Comparison of ENCODE assay signal across 7 cellular contexts in genomic region chr11:74948546-74948897, GRCh38. TPM values are rescaled to one million over a fixed set of nuclear protein-coding genes. Genes with fewer than 3 reads are reported as not detected.
DNase-seq lines count a peak whose midpoint lies in the region; ATAC-seq and TF ChIP-seq lines count a peak whose summit lies in the region.

No MANE protein-coding gene starts in this region.

- H3K9me3 ChIP-seq in Panc1 (ENCODE audit: control insufficient read depth, insufficient read depth, low read depth, low read length): no peaks in the 10 kb centered on the region

- intact Hi-C loops in Panc1 (cut with micrococcal nuclease; ENCODE audit: unreplicated experiment): no loop called here

- peak overlapping the region; percentile 97 for H3K27ac ChIP-seq in Panc1 (ENCODE audit: low read length)

- H3K27ac Mint-ChIP-seq in endothelial cell (ENCODE audit: unreplicated experiment) (peak overlapping the region; percentile 53), nephron (peak overlapping the region; percentile 69 to 93 (median 74))

- no peaks in the 10 kb centered on the region for H3K27me3 ChIP-seq in Panc1 (ENCODE audit: control insufficient read depth, insufficient read depth, low read length)

- in situ Hi-C loops in Panc1 (cut with HindIII; ENCODE audit: low pct_unique_long_range_greater_than_20kb, low sequenced_read_pairs): no loop called here

- POLR2A ChIA-PET in Panc1 (lab: Charles Lee): interaction anchor here (0.7 kb wide), 1 partner anchor 40 kb away, joined by 3 read pairs; no protein-coding TSS in a partner anchor

- H3K9me3 Mint-ChIP-seq in endothelial cell (ENCODE audit: unreplicated experiment): no peaks in the 10 kb centered on the region
- no peaks in the 10 kb centered on the region for H3K9me3 Mint-ChIP-seq in nephron

- H3K36me3 Mint-ChIP-seq in endothelial cell (ENCODE audit: low read depth, unreplicated experiment): no peaks in the 10 kb centered on the region
- peaks cover 18% of the 10 kb centered on the region for H3K36me3 Mint-ChIP-seq in nephron (ENCODE audit: low read depth)

- peaks cover 11% of the 10 kb centered on the region; the same call in 1 of the 2 replicates for H3K36me3 ChIP-seq in Panc1 (ENCODE audit: control insufficient read depth, insufficient read depth, low read length)

- H3K4me3 ChIP-seq in Panc1 (ENCODE audit: low read depth in 2 of 2, low read length in 2 of 2): peak overlapping the region; percentile 95 to 98

- TSS peak; percentile 91 for BruUV-seq in Panc1 (replicated peaks; lab: Mats Ljungman, UMichigan)

- CTCF ChIA-PET in Panc1 (lab: Charles Lee): no interaction called here

- peaks cover 25% of the 10 kb centered on the region for H3K4me1 Mint-ChIP-seq in endothelial cell (ENCODE audit: unreplicated experiment)
- peaks cover 21% of the 10 kb centered on the region for H3K4me1 Mint-ChIP-seq in nephron

- ATAC-seq in GM18502 (IDR thresholded peaks at IDR 0.05; ENCODE audit: poor library complexity, unreplicated experiment) (peak; percentile 10), HG02571 (IDR thresholded peaks at IDR 0.05; ENCODE audit: unreplicated experiment) (peak; percentile 3), Panc1 (peak; percentile 57)

- H3K4me1 ChIP-seq in Panc1 (ENCODE audit: control insufficient read depth, insufficient read depth, low read length): peaks cover 12% of the 10 kb centered on the region

- peak overlapping the region; percentile 99 for H3K4me3 Mint-ChIP-seq in endothelial cell (ENCODE audit: unreplicated experiment)
- peak overlapping the region; percentile 94 to 96 (median 95) for H3K4me3 Mint-ChIP-seq in nephron

- DNase-seq in Panc1 (ENCODE audit: low read depth, low spot score) (no peak), endothelial cell (ENCODE audit: low spot score) (no peak), NCI-H1436 treated with DMSO at 0.1 percent for 48 hours (lab: John Stamatoyannopoulos, UW) (no peak), cortex of kidney (lab: John Stamatoyannopoulos, UW) (no peak)

- TF ChIP-seq CTCF in Panc1 (IDR thresholded peaks at IDR 0.05) (no peak), endothelial cell (IDR thresholded peaks at IDR 0.05; ENCODE audit: unreplicated experiment) (no peak), nephron (IDR thresholded peaks at IDR 0.05; ENCODE audit: unreplicated experiment in 3 of 3) (no peak)

- peaks cover 1% of the 10 kb centered on the region for H3K27me3 Mint-ChIP-seq in endothelial cell (ENCODE audit: unreplicated experiment)
- H3K27me3 Mint-ChIP-seq in nephron (ENCODE audit: low read depth): no peaks in the 10 kb centered on the region

RNA-seq across cellular contexts. Expression of gene XRRA1, which starts 0.4 kb away (rescaled TPM):
- total RNA-seq in Panc1 (2021; ENCODE audit: unreplicated experiment) (34.1 TPM), endothelial cell (ENCODE audit: unreplicated experiment) (8.0 TPM)
- polyA plus RNA-seq in Panc1 (2012; ENCODE audit: insufficient read length): 24.9 TPM

RNA-seq across cellular contexts. Expression of gene SPCS2, which starts 0.5 kb away (rescaled TPM):
- total RNA-seq in Panc1 (2021; ENCODE audit: unreplicated experiment) (242 TPM), endothelial cell (ENCODE audit: unreplicated experiment) (130 TPM)
- polyA plus RNA-seq in Panc1 (2012; ENCODE audit: insufficient read length): 399 TPM

RNA-seq across cellular contexts. Expression of gene NEU3, which starts 40.2 kb away (rescaled TPM):
- total RNA-seq in Panc1 (2021; ENCODE audit: unreplicated experiment) (29.0 TPM), endothelial cell (ENCODE audit: unreplicated experiment) (11.8 TPM)
- polyA plus RNA-seq in Panc1 (2012; ENCODE audit: insufficient read length): 12.2 TPM

Comparison
In these comparisons a context has a peak if more than half of its experiments do, and no peak if none do; other contexts are left out.
1. ATAC-seq: peak in every context shown above with its lines; median percentile 57 in Panc1; 10 in GM18502; 3 in HG02571.